Comparison of ENCODE assay signal across 2 cellular contexts in the genomic region with DNA sequence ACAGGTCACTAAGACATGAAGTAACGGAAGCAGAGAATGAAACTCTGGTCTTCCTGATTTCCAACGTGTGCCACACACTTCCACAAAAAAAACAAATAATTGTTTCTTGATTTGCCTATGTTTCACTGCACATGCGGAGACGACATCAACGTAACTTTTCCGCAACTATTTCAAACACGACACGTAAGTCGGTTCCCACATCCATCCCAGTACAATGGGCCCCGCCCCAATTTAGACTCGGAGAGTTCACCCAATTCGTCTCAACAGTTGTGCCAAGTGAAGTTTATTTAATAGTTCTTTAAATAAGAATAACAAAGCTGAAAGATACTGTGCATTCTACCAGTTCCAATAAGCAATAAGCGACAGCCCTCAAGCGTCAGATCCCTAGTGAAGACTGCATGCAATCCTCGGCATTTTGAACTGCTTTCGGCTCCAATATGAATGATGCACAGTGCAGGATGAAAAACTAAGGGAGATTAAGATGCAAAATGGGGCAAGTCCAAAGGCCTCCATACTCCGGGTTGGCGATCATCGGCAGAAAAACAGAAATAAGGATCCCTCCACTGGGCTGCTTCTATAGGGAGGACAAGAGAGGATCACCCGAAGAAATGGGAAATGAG.
TF ChIP-seq lines count a peak whose summit lies in the region.

No MANE protein-coding gene starts in this region.

TF ChIP-seq in A549, 52 proteins besides CTCF, POLR2A, EP300 and RAD21:
- TF ChIP-seq NFE2L2 (conservative IDR thresholded peaks at IDR 0.05; ENCODE audit: low read length) (no peak), RCOR1 (IDR thresholded peaks at IDR 0.05; ENCODE audit: low read depth, low read length) (no peak), SMC3 (IDR thresholded peaks at IDR 0.05) (no peak), BHLHE40 (IDR thresholded peaks at IDR 0.05; ENCODE audit: low read depth, low read length) (no peak), HOXB13 (CRISPR knock-in tag; IDR thresholded peaks at IDR 0.05; ENCODE audit: low read depth) (no peak), ESRRA (IDR thresholded peaks at IDR 0.05; ENCODE audit: borderline replicate concordance, low read length) (no peak), ZSCAN20 (CRISPR knock-in tag; IDR thresholded peaks at IDR 0.05) (no peak), CBX2 (IDR thresholded peaks at IDR 0.05; ENCODE audit: borderline replicate concordance, low read depth) (no peak), SREBF2 (IDR thresholded peaks at IDR 0.05) (no peak), ZFP36 (IDR thresholded peaks at IDR 0.05; ENCODE audit: borderline replicate concordance, partially characterized antibody) (no peak), JUNB (IDR thresholded peaks at IDR 0.05) (no peak), NR3C1 (IDR thresholded peaks at IDR 0.05) (no peak)
- TF ChIP-seq, protein P1, sequence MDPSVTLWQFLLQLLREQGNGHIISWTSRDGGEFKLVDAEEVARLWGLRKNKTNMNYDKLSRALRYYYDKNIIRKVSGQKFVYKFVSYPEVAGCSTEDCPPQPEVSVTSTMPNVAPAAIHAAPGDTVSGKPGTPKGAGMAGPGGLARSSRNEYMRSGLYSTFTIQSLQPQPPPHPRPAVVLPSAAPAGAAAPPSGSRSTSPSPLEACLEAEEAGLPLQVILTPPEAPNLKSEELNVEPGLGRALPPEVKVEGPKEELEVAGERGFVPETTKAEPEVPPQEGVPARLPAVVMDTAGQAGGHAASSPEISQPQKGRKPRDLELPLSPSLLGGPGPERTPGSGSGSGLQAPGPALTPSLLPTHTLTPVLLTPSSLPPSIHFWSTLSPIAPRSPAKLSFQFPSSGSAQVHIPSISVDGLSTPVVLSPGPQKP (IDR thresholded peaks at IDR 0.05; ENCODE audit: low read depth, low read length) = no peak
- TF ChIP-seq, protein P2, sequence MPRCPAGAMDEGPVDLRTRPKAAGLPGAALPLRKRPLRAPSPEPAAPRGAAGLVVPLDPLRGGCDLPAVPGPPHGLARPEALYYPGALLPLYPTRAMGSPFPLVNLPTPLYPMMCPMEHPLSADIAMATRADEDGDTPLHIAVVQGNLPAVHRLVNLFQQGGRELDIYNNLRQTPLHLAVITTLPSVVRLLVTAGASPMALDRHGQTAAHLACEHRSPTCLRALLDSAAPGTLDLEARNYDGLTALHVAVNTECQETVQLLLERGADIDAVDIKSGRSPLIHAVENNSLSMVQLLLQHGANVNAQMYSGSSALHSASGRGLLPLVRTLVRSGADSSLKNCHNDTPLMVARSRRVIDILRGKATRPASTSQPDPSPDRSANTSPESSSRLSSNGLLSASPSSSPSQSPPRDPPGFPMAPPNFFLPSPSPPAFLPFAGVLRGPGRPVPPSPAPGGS (IDR thresholded peaks at IDR 0.05) = no peak
- TF ChIP-seq, protein P3, sequence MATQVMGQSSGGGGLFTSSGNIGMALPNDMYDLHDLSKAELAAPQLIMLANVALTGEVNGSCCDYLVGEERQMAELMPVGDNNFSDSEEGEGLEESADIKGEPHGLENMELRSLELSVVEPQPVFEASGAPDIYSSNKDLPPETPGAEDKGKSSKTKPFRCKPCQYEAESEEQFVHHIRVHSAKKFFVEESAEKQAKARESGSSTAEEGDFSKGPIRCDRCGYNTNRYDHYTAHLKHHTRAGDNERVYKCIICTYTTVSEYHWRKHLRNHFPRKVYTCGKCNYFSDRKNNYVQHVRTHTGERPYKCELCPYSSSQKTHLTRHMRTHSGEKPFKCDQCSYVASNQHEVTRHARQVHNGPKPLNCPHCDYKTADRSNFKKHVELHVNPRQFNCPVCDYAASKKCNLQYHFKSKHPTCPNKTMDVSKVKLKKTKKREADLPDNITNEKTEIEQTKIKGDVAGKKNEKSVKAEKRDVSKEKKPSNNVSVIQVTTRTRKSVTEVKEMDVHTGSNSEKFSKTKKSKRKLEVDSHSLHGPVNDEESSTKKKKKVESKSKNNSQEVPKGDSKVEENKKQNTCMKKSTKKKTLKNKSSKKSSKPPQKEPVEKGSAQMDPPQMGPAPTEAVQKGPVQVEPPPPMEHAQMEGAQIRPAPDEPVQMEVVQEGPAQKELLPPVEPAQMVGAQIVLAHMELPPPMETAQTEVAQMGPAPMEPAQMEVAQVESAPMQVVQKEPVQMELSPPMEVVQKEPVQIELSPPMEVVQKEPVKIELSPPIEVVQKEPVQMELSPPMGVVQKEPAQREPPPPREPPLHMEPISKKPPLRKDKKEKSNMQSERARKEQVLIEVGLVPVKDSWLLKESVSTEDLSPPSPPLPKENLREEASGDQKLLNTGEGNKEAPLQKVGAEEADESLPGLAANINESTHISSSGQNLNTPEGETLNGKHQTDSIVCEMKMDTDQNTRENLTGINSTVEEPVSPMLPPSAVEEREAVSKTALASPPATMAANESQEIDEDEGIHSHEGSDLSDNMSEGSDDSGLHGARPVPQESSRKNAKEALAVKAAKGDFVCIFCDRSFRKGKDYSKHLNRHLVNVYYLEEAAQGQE (IDR thresholded peaks at IDR 0.05) = no peak
- TF ChIP-seq, protein P4, sequence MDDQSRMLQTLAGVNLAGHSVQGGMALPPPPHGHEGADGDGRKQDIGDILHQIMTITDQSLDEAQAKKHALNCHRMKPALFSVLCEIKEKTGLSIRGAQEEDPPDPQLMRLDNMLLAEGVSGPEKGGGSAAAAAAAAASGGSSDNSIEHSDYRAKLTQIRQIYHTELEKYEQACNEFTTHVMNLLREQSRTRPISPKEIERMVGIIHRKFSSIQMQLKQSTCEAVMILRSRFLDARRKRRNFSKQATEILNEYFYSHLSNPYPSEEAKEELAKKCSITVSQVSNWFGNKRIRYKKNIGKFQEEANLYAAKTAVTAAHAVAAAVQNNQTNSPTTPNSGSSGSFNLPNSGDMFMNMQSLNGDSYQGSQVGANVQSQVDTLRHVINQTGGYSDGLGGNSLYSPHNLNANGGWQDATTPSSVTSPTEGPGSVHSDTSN (IDR thresholded peaks at IDR 0.05) = no peak
- TF ChIP-seq, protein P5, sequence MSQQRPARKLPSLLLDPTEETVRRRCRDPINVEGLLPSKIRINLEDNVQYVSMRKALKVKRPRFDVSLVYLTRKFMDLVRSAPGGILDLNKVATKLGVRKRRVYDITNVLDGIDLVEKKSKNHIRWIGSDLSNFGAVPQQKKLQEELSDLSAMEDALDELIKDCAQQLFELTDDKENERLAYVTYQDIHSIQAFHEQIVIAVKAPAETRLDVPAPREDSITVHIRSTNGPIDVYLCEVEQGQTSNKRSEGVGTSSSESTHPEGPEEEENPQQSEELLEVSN (IDR thresholded peaks at IDR 0.05; ENCODE audit: borderline replicate concordance, low read depth) = no peak
TF ChIP-seq in A549: peak in this region for 0.

TF ChIP-seq in K562, 482 proteins besides CTCF, POLR2A, EP300 and RAD21:
- no peak for TF ChIP-seq PRPF4 (IDR thresholded peaks at IDR 0.05; ENCODE audit: insufficient read depth, low read depth, low read length, poor library complexity, severe bottlenecking)
- no peak for TF ChIP-seq KLF1 (tag; IDR thresholded peaks at IDR 0.05)
- TF ChIP-seq U2AF1 (optimal IDR thresholded peaks at IDR 0.05; ENCODE audit: low read depth, low read length) = no peak
- no peak for TF ChIP-seq POLR3G (IDR thresholded peaks at IDR 0.05; ENCODE audit: extremely low read depth, insufficient read length, insufficient replicate concordance)
- TF ChIP-seq TAF15 (IDR thresholded peaks at IDR 0.05; ENCODE audit: low read depth, low read length) = no peak
- TF ChIP-seq PHB2 (IDR thresholded peaks at IDR 0.05; ENCODE audit: low read depth) = no peak
- 0 out of 2 replicates have a peak, but pooled peaks have one; percentile 8 for TF ChIP-seq ZNF589 (CRISPR knock-in tag; IDR thresholded peaks at IDR 0.05; ENCODE audit: low read depth)
- TF ChIP-seq HNRNPLL (IDR thresholded peaks at IDR 0.05; ENCODE audit: low read depth, low read length, poor library complexity, severe bottlenecking) = peak; percentile 79
- TF ChIP-seq BACH1 (tag; IDR thresholded peaks at IDR 0.05) = no peak
- no peak for TF ChIP-seq NCOA6 (IDR thresholded peaks at IDR 0.05)
- no peak for TF ChIP-seq RFX1 (IDR thresholded peaks at IDR 0.05)
- TF ChIP-seq, protein P6, sequence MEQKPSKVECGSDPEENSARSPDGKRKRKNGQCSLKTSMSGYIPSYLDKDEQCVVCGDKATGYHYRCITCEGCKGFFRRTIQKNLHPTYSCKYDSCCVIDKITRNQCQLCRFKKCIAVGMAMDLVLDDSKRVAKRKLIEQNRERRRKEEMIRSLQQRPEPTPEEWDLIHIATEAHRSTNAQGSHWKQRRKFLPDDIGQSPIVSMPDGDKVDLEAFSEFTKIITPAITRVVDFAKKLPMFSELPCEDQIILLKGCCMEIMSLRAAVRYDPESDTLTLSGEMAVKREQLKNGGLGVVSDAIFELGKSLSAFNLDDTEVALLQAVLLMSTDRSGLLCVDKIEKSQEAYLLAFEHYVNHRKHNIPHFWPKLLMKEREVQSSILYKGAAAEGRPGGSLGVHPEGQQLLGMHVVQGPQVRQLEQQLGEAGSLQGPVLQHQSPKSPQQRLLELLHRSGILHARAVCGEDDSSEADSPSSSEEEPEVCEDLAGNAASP (IDR thresholded peaks at IDR 0.05) = no peak
- no peak for TF ChIP-seq BHLHE40 (IDR thresholded peaks at IDR 0.05; ENCODE audit: low read length)
- no peak for TF ChIP-seq MCM7 (IDR thresholded peaks at IDR 0.05)
- TF ChIP-seq, protein P7, sequence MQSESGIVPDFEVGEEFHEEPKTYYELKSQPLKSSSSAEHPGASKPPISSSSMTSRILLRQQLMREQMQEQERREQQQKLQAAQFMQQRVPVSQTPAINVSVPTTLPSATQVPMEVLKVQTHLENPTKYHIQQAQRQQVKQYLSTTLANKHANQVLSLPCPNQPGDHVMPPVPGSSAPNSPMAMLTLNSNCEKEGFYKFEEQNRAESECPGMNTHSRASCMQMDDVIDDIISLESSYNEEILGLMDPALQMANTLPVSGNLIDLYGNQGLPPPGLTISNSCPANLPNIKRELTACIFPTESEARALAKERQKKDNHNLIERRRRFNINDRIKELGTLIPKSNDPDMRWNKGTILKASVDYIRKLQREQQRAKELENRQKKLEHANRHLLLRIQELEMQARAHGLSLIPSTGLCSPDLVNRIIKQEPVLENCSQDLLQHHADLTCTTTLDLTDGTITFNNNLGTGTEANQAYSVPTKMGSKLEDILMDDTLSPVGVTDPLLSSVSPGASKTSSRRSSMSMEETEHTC (IDR thresholded peaks at IDR 0.05) = no peak
- no peak for TF ChIP-seq HMG20B (CRISPR knock-in tag; IDR thresholded peaks at IDR 0.05)
- TF ChIP-seq PTRF (tag; IDR thresholded peaks at IDR 0.05) = no peak
- TF ChIP-seq MED1 (CRISPR knock-in tag; IDR thresholded peaks at IDR 0.05; ENCODE audit: borderline replicate concordance) = no peak
- TF ChIP-seq, protein P8, sequence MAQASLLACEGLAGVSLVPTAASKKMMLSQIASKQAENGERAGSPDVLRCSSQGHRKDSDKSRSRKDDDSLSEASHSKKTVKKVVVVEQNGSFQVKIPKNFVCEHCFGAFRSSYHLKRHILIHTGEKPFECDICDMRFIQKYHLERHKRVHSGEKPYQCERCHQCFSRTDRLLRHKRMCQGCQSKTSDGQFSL (CRISPR knock-in tag; IDR thresholded peaks at IDR 0.05) = no peak
- TF ChIP-seq, protein P8 (tag; IDR thresholded peaks at IDR 0.05) = no peak
- TF ChIP-seq SMC3 (conservative IDR thresholded peaks at IDR 0.05; ENCODE audit: insufficient read depth, low read depth, low read length) = no peak
- TF ChIP-seq FOXK1 (CRISPR knock-in tag; IDR thresholded peaks at IDR 0.05; ENCODE audit: borderline replicate concordance) = 0 out of 2 replicates have a peak, but pooled peaks have one; percentile 24
- no peak for TF ChIP-seq PRMT5 (CRISPR knock-in tag; IDR thresholded peaks at IDR 0.05)
- TF ChIP-seq HLTF (IDR thresholded peaks at IDR 0.05) = no peak
- 0 out of 2 replicates have a peak, but pooled peaks have one; percentile 0 for TF ChIP-seq CREM (IDR thresholded peaks at IDR 0.05; ENCODE audit: low read depth)
- TF ChIP-seq HCFC1 (IDR thresholded peaks at IDR 0.05; ENCODE audit: low read depth, low read length) = no peak
- no peak for TF ChIP-seq ZNF146 (CRISPR knock-in tag; IDR thresholded peaks at IDR 0.05; ENCODE audit: unreplicated experiment)
- no peak for TF ChIP-seq TEAD4 (IDR thresholded peaks at IDR 0.05; ENCODE audit: low read length)
- TF ChIP-seq TEAD4 (CRISPR knock-in tag; IDR thresholded peaks at IDR 0.05; ENCODE audit: borderline replicate concordance) = no peak
- TF ChIP-seq CAMTA2 (CRISPR knock-in tag; conservative IDR thresholded peaks at IDR 0.05) = no peak
- peak; percentile 65 for TF ChIP-seq RBM39 (optimal IDR thresholded peaks at IDR 0.05; ENCODE audit: low read depth, low read length)
- no peak for TF ChIP-seq EHMT2 (IDR thresholded peaks at IDR 0.05)
- no peak for TF ChIP-seq NCOA1 (IDR thresholded peaks at IDR 0.05; ENCODE audit: low read depth)
- TF ChIP-seq SMARCE1 (IDR thresholded peaks at IDR 0.05) = peak; percentile 30; the same call in 1 of the 2 replicates
- peak; percentile 1 for TF ChIP-seq KDM5B (IDR thresholded peaks at IDR 0.05; ENCODE audit: insufficient replicate concordance, low read depth, low read length)
- TF ChIP-seq SIRT6 (IDR thresholded peaks at IDR 0.05; ENCODE audit: low read depth, low read length) = no peak
- no peak for TF ChIP-seq HMG20A (CRISPR knock-in tag; conservative IDR thresholded peaks at IDR 0.05)
- no peak for TF ChIP-seq SRSF7 (optimal IDR thresholded peaks at IDR 0.05; ENCODE audit: low read depth, low read length)
- TF ChIP-seq ZNF347 (CRISPR knock-in tag; IDR thresholded peaks at IDR 0.05; ENCODE audit: low read depth) = no peak
- no peak for TF ChIP-seq ZNF431 (CRISPR knock-in tag; IDR thresholded peaks at IDR 0.05)
- TF ChIP-seq ZNF41 (CRISPR knock-in tag; conservative IDR thresholded peaks at IDR 0.05) = no peak
- TF ChIP-seq CHD1 (IDR thresholded peaks at IDR 0.05; ENCODE audit: low read length) = peak; percentile 53
- TF ChIP-seq CBFB (CRISPR knock-in tag; IDR thresholded peaks at IDR 0.05) = no peak
- TF ChIP-seq, protein P9, sequence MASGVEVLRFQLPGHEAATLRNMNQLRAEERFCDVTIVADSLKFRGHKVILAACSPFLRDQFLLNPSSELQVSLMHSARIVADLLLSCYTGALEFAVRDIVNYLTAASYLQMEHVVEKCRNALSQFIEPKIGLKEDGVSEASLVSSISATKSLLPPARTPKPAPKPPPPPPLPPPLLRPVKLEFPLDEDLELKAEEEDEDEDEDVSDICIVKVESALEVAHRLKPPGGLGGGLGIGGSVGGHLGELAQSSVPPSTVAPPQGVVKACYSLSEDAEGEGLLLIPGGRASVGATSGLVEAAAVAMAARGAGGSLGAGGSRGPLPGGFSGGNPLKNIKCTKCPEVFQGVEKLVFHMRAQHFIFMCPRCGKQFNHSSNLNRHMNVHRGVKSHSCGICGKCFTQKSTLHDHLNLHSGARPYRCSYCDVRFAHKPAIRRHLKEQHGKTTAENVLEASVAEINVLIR (CRISPR knock-in tag; IDR thresholded peaks at IDR 0.05) = no peak
- no peak for TF ChIP-seq GABPB1 (CRISPR knock-in tag; IDR thresholded peaks at IDR 0.05)
- TF ChIP-seq NFRKB (IDR thresholded peaks at IDR 0.05; ENCODE audit: low read depth) = no peak
- no peak for TF ChIP-seq NFE2L1 (tag; IDR thresholded peaks at IDR 0.05; ENCODE audit: borderline replicate concordance, low read depth)
- TF ChIP-seq SLC30A9 (CRISPR knock-in tag; IDR thresholded peaks at IDR 0.05) = no peak
- TF ChIP-seq, protein P10, sequence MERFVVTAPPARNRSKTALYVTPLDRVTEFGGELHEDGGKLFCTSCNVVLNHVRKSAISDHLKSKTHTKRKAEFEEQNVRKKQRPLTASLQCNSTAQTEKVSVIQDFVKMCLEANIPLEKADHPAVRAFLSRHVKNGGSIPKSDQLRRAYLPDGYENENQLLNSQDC (CRISPR knock-in tag; IDR thresholded peaks at IDR 0.05) = no peak
- TF ChIP-seq GATAD2B (IDR thresholded peaks at IDR 0.05; ENCODE audit: borderline replicate concordance) = no peak
- no peak for TF ChIP-seq STAT5A (IDR thresholded peaks at IDR 0.05; ENCODE audit: borderline replicate concordance, low read length)
- TF ChIP-seq ZFX (CRISPR knock-in tag; IDR thresholded peaks at IDR 0.05) = no peak
